In genomic region chr20:40807094-40807623, GRCh38 we compare ENCODE assay signal across 24 cellular contexts.
"Had no signal": no experiment of that assay in that cellular context is flagged by ENCODE, and none has a peak within 500 bp of the region (broad histone marks: within the 10 kb centered on the region; RNA-seq: fewer than 3 reads in every experiment).

No MANE protein-coding gene starts in this region.

- ATAC-seq: activated T-cell treated with anti-CD3 and anti-CD28 coated beads, Interleukin-2, amount 50 U/mL, for 72 hours; left lobe of liver; lower lobe of right lung; naive thymus-derived CD8-positive, alpha-beta T cell; right lobe of liver; stimulated activated effector memory CD8-positive, alpha-beta T cell treated with anti-CD3 and anti-CD28 coated beads, Interleukin-12 subunit alpha, Interleukin-12 subunit beta, amount 100 ng/mL, for 72 hours; T-helper 17 cell had no signal

- H3K27ac Mint-ChIP-seq: activated naive CD4-positive, alpha-beta T cell treated with anti-CD3 and anti-CD28 coated beads for 36 hours; activated T-cell treated with anti-CD3 and anti-CD28 coated beads, Interleukin-2, amount 50 U/mL, for 72 hours; naive thymus-derived CD8-positive, alpha-beta T cell; stimulated activated effector memory CD8-positive, alpha-beta T cell treated with anti-CD3 and anti-CD28 coated beads, Interleukin-12 subunit alpha, Interleukin-12 subunit beta, amount 100 ng/mL, for 72 hours; T-helper 17 cell had no signal

- DNase-seq: activated CD4-positive, alpha-beta T cell treated with anti-CD3 and anti-CD28 coated beads for 4 hours; activated CD4-positive, alpha-beta T cell treated with anti-CD3 and anti-CD28 coated beads, Interleukin-2, amount 50 U/mL, for 48 hours; activated CD4-positive, CD25-positive, alpha-beta regulatory T cell; activated effector memory CD4-positive, alpha-beta T cell treated with Interleukin-2 at 50 U/mL for 16 hours; activated naive CD4-positive, alpha-beta T cell treated with anti-CD3 and anti-CD28 coated beads for 36 hours; activated T-cell treated with anti-CD3 and anti-CD28 coated beads, Interleukin-2, amount 50 U/mL, for 72 hours; amygdala; cortex of kidney; erythroblast; foreskin fibroblast; kidney; lower lobe of right lung; mesendoderm; naive thymus-derived CD8-positive, alpha-beta T cell; pancreas; right lobe of liver; stimulated activated CD4-positive, alpha-beta T cell treated with anti-CD3 and anti-CD28 coated beads, Interleukin-1b, Interleukin-23, amount 100 ng/mL, for 48 hours; T-helper 17 cell; transverse colon; uterus had no signal

- H3K4me3 Mint-ChIP-seq: activated naive CD4-positive, alpha-beta T cell treated with anti-CD3 and anti-CD28 coated beads for 36 hours; activated T-cell treated with anti-CD3 and anti-CD28 coated beads, Interleukin-2, amount 50 U/mL, for 72 hours; stimulated activated effector memory CD8-positive, alpha-beta T cell treated with anti-CD3 and anti-CD28 coated beads, Interleukin-12 subunit alpha, Interleukin-12 subunit beta, amount 100 ng/mL, for 72 hours; T-helper 17 cell had no signal

- H3K36me3 ChIP-seq: lower lobe of right lung, pancreas, right lobe of liver, stomach, transverse colon, uterus had no signal

- H3K36me3 Mint-ChIP-seq: naive thymus-derived CD8-positive, alpha-beta T cell; stimulated activated effector memory CD8-positive, alpha-beta T cell treated with anti-CD3 and anti-CD28 coated beads, Interleukin-12 subunit alpha, Interleukin-12 subunit beta, amount 100 ng/mL, for 72 hours had no signal

- H3K9me3 Mint-ChIP-seq: activated naive CD4-positive, alpha-beta T cell treated with anti-CD3 and anti-CD28 coated beads for 36 hours; activated T-cell treated with anti-CD3 and anti-CD28 coated beads, Interleukin-2, amount 50 U/mL, for 72 hours; naive thymus-derived CD8-positive, alpha-beta T cell; stimulated activated effector memory CD8-positive, alpha-beta T cell treated with anti-CD3 and anti-CD28 coated beads, Interleukin-12 subunit alpha, Interleukin-12 subunit beta, amount 100 ng/mL, for 72 hours had no signal

- H3K4me1 ChIP-seq: lower lobe of right lung, pancreas, right lobe of liver, stomach, transverse colon, uterus had no signal

- H3K27ac ChIP-seq: lower lobe of right lung, pancreas, right lobe of liver, skin epidermis, stomach, transverse colon, uterus had no signal

- H3K4me3 ChIP-seq: lower lobe of right lung, pancreas, right lobe of liver, skin epidermis, stomach, transverse colon, uterus had no signal

- H3K4me1 Mint-ChIP-seq: stimulated activated effector memory CD8-positive, alpha-beta T cell treated with anti-CD3 and anti-CD28 coated beads, Interleukin-12 subunit alpha, Interleukin-12 subunit beta, amount 100 ng/mL, for 72 hours had no signal

- H3K9me3 ChIP-seq: lower lobe of right lung, pancreas, right lobe of liver, stomach, transverse colon, uterus had no signal

- H3K27me3 ChIP-seq: pancreas, right lobe of liver, uterus had no signal
